Comparison of ENCODE assay signal across 8 cellular contexts in the genomic region with DNA sequence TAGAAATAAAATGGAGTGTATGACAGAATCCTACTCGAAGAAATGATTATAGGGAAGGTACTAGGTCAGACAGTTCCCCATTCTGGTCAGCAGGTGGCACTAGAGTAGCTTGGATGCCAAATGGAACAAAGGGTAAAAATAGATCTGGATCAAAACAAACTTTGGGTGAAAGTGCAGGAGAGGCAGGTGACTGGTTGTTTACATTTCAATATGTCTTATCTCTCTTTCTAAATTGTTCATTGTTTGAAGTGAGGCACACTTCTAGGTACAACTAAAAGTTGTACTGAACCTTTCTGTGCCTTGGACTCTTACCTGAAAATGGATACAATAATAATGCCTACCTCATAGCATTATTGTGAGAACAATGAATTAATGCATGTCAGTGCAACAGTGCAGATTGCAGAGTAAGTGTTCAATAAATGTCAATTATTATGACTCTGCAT.
A peak's percentile ranks its signal among the peaks of the same experiment; 100 is the strongest.
DNase-seq lines count a peak whose midpoint lies in the region; ATAC-seq, FAIRE-seq and TF ChIP-seq lines count a peak whose summit lies in the region.

No MANE protein-coding gene starts in this region.

- H3K27me3 ChIP-seq in brain microvascular endothelial cell (replicated peaks) = no peaks in the 10 kb centered on the region

- peaks cover 0 to 3% (median 1%) of the 10 kb centered on the region in 3 donors for H3K27me3 Mint-ChIP-seq in immature natural killer cell (ENCODE audit: low read depth in 3 of 3)

- no peak overlapping the region for H3K27ac Mint-ChIP-seq in immature natural killer cell

- in situ Hi-C loops in brain microvascular endothelial cell (cut with HindIII; ENCODE audit: low pct_ligation_motif_present, low sequenced_read_pairs) = no loop called here

- H3K9me3 Mint-ChIP-seq in immature natural killer cell = no peaks in the 10 kb centered on the region

- H3K36me3 ChIP-seq in brain microvascular endothelial cell (replicated peaks) = no peaks in the 10 kb centered on the region

- peak; percentile 76 for ATAC-seq in HG02981 (IDR thresholded peaks at IDR 0.05; ENCODE audit: unreplicated experiment)

- peak; percentile 87 for FAIRE-seq in GM18507 (lab: Jason Lieb, UNC)

- peak; percentile 89 for TF ChIP-seq CTCF in brain microvascular endothelial cell (IDR thresholded peaks at IDR 0.05; ENCODE audit: low read depth, low read length, missing control alignments)

- no peak overlapping the region for H3K27ac ChIP-seq in brain microvascular endothelial cell

- H3K36me3 Mint-ChIP-seq in immature natural killer cell = no peaks in the 10 kb centered on the region

- no peak overlapping the region for H3K4me3 ChIP-seq in brain microvascular endothelial cell (ENCODE audit: low read depth, low read length)

- no peaks in the 10 kb centered on the region for H3K4me1 Mint-ChIP-seq in immature natural killer cell

- DNase-seq in 8988T (peak; percentile 15), GM18507 (ENCODE audit: extremely low spot score, insufficient read length, low read depth) (peak; percentile 25), NCI-H2107 (lab: John Stamatoyannopoulos, UW) (peak; percentile 73), UCSD-AML1 (lab: John Stamatoyannopoulos, UW; ENCODE audit: unreplicated experiment) (peak; percentile 20), brain microvascular endothelial cell (peak; percentile 72), immature natural killer cell (peak; percentile 49 to 59 (median 53))
- peak; percentile 21 to 41 for DNase-seq in stimulated activated CD4-positive, alpha-beta T cell treated with anti-CD3 and anti-CD28 coated beads, Interleukin-1b, Interleukin-23, amount 100 ng/mL, for 1 hour (ENCODE audit: low read depth in 2 of 2)

- H3K4me3 Mint-ChIP-seq in immature natural killer cell = no peak overlapping the region

Comparison
In these comparisons a context has a peak if more than half of its experiments do, and no peak if none do; other contexts are left out.
1. DNase-seq: peak in every context shown above with its lines; median percentile 73 in NCI-H2107; 72 in brain microvascular endothelial cell; 53 in immature natural killer cell; 31 in stimulated activated CD4-positive, alpha-beta T cell treated with anti-CD3 and anti-CD28 coated beads, Interleukin-1b, Interleukin-23, amount 100 ng/mL, for 1 hour; 25 in GM18507; 20 in UCSD-AML1; 15 in 8988T.